3 cellular contexts compared by ENCODE assay signal in genomic region chr7:24669971-24670591, GRCh38.
TF ChIP-seq lines count a peak whose summit lies in the region.

No MANE protein-coding gene starts in this region.

TF ChIP-seq in SK-N-SH treated with all-trans-retinoic acid at 6 μM for 48 hours, 23 proteins besides CTCF, POLR2A, EP300 and RAD21:
- TF ChIP-seq CSDC2 (CRISPR knock-in tag; IDR thresholded peaks at IDR 0.05) (no peak), PPARA (CRISPR knock-in tag; IDR thresholded peaks at IDR 0.05; ENCODE audit: borderline replicate concordance) (no peak), TOX (CRISPR knock-in tag; IDR thresholded peaks at IDR 0.05; ENCODE audit: borderline replicate concordance) (no peak), GLIS3 (CRISPR knock-in tag; IDR thresholded peaks at IDR 0.05) (no peak), RARB (CRISPR knock-in tag; IDR thresholded peaks at IDR 0.05) (no peak), ZNF565 (CRISPR knock-in tag; conservative IDR thresholded peaks at IDR 0.05; ENCODE audit: low read depth) (no peak), ISL1 (CRISPR knock-in tag; IDR thresholded peaks at IDR 0.05) (no peak), ZNF8 (CRISPR knock-in tag; IDR thresholded peaks at IDR 0.05) (no peak), OSR1 (CRISPR knock-in tag; IDR thresholded peaks at IDR 0.05) (no peak), BACH2 (CRISPR knock-in tag; IDR thresholded peaks at IDR 0.05; ENCODE audit: borderline replicate concordance) (no peak), TCF4 (CRISPR knock-in tag; IDR thresholded peaks at IDR 0.05; ENCODE audit: borderline replicate concordance) (no peak)
- TF ChIP-seq, protein P1, sequence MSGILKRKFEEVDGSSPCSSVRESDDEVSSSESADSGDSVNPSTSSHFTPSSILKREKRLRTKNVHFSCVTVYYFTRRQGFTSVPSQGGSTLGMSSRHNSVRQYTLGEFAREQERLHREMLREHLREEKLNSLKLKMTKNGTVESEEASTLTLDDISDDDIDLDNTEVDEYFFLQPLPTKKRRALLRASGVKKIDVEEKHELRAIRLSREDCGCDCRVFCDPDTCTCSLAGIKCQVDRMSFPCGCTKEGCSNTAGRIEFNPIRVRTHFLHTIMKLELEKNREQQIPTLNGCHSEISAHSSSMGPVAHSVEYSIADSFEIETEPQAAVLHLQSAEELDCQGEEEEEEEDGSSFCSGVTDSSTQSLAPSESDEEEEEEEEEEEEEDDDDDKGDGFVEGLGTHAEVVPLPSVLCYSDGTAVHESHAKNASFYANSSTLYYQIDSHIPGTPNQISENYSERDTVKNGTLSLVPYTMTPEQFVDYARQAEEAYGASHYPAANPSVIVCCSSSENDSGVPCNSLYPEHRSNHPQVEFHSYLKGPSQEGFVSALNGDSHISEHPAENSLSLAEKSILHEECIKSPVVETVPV (CRISPR knock-in tag; IDR thresholded peaks at IDR 0.05) = no peak
- TF ChIP-seq, protein P2, sequence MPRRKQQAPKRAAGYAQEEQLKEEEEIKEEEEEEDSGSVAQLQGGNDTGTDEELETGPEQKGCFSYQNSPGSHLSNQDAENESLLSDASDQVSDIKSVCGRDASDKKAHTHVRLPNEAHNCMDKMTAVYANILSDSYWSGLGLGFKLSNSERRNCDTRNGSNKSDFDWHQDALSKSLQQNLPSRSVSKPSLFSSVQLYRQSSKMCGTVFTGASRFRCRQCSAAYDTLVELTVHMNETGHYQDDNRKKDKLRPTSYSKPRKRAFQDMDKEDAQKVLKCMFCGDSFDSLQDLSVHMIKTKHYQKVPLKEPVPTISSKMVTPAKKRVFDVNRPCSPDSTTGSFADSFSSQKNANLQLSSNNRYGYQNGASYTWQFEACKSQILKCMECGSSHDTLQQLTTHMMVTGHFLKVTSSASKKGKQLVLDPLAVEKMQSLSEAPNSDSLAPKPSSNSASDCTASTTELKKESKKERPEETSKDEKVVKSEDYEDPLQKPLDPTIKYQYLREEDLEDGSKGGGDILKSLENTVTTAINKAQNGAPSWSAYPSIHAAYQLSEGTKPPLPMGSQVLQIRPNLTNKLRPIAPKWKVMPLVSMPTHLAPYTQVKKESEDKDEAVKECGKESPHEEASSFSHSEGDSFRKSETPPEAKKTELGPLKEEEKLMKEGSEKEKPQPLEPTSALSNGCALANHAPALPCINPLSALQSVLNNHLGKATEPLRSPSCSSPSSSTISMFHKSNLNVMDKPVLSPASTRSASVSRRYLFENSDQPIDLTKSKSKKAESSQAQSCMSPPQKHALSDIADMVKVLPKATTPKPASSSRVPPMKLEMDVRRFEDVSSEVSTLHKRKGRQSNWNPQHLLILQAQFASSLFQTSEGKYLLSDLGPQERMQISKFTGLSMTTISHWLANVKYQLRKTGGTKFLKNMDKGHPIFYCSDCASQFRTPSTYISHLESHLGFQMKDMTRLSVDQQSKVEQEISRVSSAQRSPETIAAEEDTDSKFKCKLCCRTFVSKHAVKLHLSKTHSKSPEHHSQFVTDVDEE (CRISPR knock-in tag; IDR thresholded peaks at IDR 0.05) = no peak

TF ChIP-seq in SK-N-SH, 30 proteins besides CTCF, POLR2A, EP300 and RAD21:
- TF ChIP-seq FOSL2 (IDR thresholded peaks at IDR 0.05; ENCODE audit: borderline replicate concordance, low read depth) (no peak), RXRA (IDR thresholded peaks at IDR 0.05; ENCODE audit: borderline replicate concordance, low read depth) (no peak), GABPA (IDR thresholded peaks at IDR 0.05; ENCODE audit: low read depth) (no peak), MEF2A (IDR thresholded peaks at IDR 0.05; ENCODE audit: borderline replicate concordance, low read depth) (no peak), IRF3 (IDR thresholded peaks at IDR 0.05; ENCODE audit: low read depth, low read length) (no peak), JUND (IDR thresholded peaks at IDR 0.05) (no peak), RFX5 (IDR thresholded peaks at IDR 0.05; ENCODE audit: low read length) (no peak), FOXM1 (IDR thresholded peaks at IDR 0.05; ENCODE audit: low read depth) (no peak)
- TF ChIP-seq, protein P3, sequence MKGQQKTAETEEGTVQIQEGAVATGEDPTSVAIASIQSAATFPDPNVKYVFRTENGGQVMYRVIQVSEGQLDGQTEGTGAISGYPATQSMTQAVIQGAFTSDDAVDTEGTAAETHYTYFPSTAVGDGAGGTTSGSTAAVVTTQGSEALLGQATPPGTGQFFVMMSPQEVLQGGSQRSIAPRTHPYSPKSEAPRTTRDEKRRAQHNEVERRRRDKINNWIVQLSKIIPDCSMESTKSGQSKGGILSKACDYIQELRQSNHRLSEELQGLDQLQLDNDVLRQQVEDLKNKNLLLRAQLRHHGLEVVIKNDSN (IDR thresholded peaks at IDR 0.05; ENCODE audit: borderline replicate concordance, low read depth) = no peak
- TF ChIP-seq, protein P4, sequence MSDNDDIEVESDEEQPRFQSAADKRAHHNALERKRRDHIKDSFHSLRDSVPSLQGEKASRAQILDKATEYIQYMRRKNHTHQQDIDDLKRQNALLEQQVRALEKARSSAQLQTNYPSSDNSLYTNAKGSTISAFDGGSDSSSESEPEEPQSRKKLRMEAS (IDR thresholded peaks at IDR 0.05; ENCODE audit: low read depth) = no peak
TF ChIP-seq in SK-N-SH: peak in this region for 0.

TF ChIP-seq in endothelial cell of umbilical vein, 7 proteins besides CTCF, POLR2A, EP300 and RAD21:
- TF ChIP-seq POLR2AphosphoS5 (IDR thresholded peaks at IDR 0.05; ENCODE audit: insufficient read depth, low read depth, low read length) (no peak), MYC (IDR thresholded peaks at IDR 0.05; ENCODE audit: low read depth, low read length) (no peak), FOS (IDR thresholded peaks at IDR 0.05; ENCODE audit: borderline replicate concordance, insufficient read depth, low read length) (no peak), GATA2 (IDR thresholded peaks at IDR 0.05; ENCODE audit: insufficient read depth, insufficient read length, low read depth, low read length) (no peak), EZH2 (IDR thresholded peaks at IDR 0.05; ENCODE audit: borderline replicate concordance, low read depth, low read length, severe bottlenecking) (no peak), JUN (IDR thresholded peaks at IDR 0.05; ENCODE audit: borderline replicate concordance, insufficient read depth, insufficient read length, low read depth) (no peak)
- TF ChIP-seq, protein P4 (IDR thresholded peaks at IDR 0.05; ENCODE audit: insufficient read depth, insufficient read length) = no peak
